ENCODE assay signal across 9 cellular contexts in the genomic region with DNA sequence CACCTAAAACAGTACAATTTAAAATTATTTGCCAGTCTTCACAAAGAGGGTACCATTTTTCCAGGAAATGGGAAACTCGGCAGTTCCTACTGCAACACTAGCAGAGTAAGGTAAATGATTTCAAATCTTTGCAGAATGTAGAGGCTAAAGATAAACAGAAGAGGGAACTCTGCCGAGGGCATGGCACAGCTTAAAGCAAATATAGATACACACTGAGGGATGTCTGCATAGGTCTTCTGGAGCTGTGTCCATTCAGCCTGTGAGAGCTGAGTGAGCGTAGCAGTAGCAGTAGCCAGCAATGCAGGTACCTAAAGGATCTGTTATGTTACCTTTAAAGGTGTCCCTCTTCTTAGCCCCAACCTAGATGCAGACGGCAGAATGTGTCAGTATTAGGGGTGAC.
"Had no signal": no experiment of that assay in that cellular context is flagged by ENCODE, and none has a peak within 500 bp of the region (broad histone marks: within the 10 kb centered on the region; RNA-seq: fewer than 3 reads in every experiment).

No MANE protein-coding gene starts in this region.

- H3K4me3 ChIP-seq: GM23248, HAP-1 had no signal

- H3K4me1 ChIP-seq: HAP-1 had no signal

- H3K4me1 Mint-ChIP-seq: IgD-negative memory B cell had no signal

- H3K27ac Mint-ChIP-seq: HFFc6, IgD-negative memory B cell had no signal

- H3K4me3 Mint-ChIP-seq: HFFc6, IgD-negative memory B cell had no signal

- H3K9me3 ChIP-seq: HAP-1 had no signal

- H3K36me3 ChIP-seq: HAP-1 had no signal

- H3K27me3 Mint-ChIP-seq: IgD-negative memory B cell had no signal

- H3K9me3 Mint-ChIP-seq: HFFc6, IgD-negative memory B cell had no signal

- H3K9ac ChIP-seq: GM23248 had no signal

- ATAC-seq: HCT116 had no signal

- H2AFZ ChIP-seq: GM23248 had no signal

- DNase-seq: GM23248, GOT3, H7, HFFc6, KBM-7 had no signal

- H3K27ac ChIP-seq: GM23248, HL-60 had no signal
